Comparison of ENCODE assay signal across 8 cellular contexts in genomic region chr10:12194752-12195271, GRCh38. TPM values are rescaled to one million over a fixed set of nuclear protein-coding genes. Genes with fewer than 3 reads are reported as not detected.
A peak's percentile ranks its signal among the peaks of the same experiment; 100 is the strongest.
DNase-seq lines count a peak whose midpoint lies in the region; ATAC-seq, FAIRE-seq and TF ChIP-seq lines count a peak whose summit lies in the region.

No MANE protein-coding gene starts in this region.

- no peaks in the 10 kb centered on the region for H3K9me3 ChIP-seq in kidney (ENCODE audit: control insufficient read depth in 1 of 2, low read length in 2 of 2)

- peak overlapping the region; percentile 89 to 100 for H3K4me3 ChIP-seq in kidney (ENCODE audit: low read length in 2 of 2)

- H3K9ac ChIP-seq in kidney (ENCODE audit: low read length in 2 of 2): peak overlapping the region; percentile 53 to 63

- peaks cover 5 to 15% of the 10 kb centered on the region in 2 donors for H3K4me1 ChIP-seq in kidney (ENCODE audit: control insufficient read depth in 1 of 2, insufficient read depth in 1 of 2, low read depth in 1 of 2, low read length in 2 of 2)

- intact Hi-C loops in kidney (cut with DNase I): no loop called here

- peak; percentile 22 for DNase-seq in HCEC 1CT
- peak in 4 of 5 donors; percentile 8 to 50 (median 15) for DNase-seq in T-helper 1 cell
- DNase-seq in caudate nucleus (lab: John Stamatoyannopoulos, UW): peak in 23 of 61 donors; percentile 3 to 48 (median 18)
- DNase-seq in kidney: no peak
- peak; percentile 48 for DNase-seq in stimulated activated CD4-positive, alpha-beta T cell treated with anti-CD3 and anti-CD28 coated beads, Interleukin-15, amount 100 ng/mL, for 24 hours
- DNase-seq in NOMO-1 treated with dmso at 0.1 percent for 144 hours (lab: John Stamatoyannopoulos, UW; ENCODE audit: unreplicated experiment): no peak

- H3K27ac ChIP-seq in caudate nucleus (ENCODE audit: low read depth, low read length) (peak overlapping the region; percentile 98), kidney (ENCODE audit: low read depth in 2 of 2, low read length in 2 of 2) (peak overlapping the region in 1 of 2 donors; percentile 92)

- ATAC-seq in GM19452 (IDR thresholded peaks at IDR 0.05; ENCODE audit: unreplicated experiment) (no peak), GM18907 (IDR thresholded peaks at IDR 0.05; ENCODE audit: unreplicated experiment) (no peak)

- peaks cover 0 to 2% of the 10 kb centered on the region in 2 donors for H3K36me3 ChIP-seq in kidney (ENCODE audit: control insufficient read depth in 1 of 2, insufficient read depth in 2 of 2, low read length in 2 of 2)

- no peak for TF ChIP-seq CTCF in kidney (IDR thresholded peaks at IDR 0.05; ENCODE audit: borderline replicate concordance, extremely low read depth, insufficient read depth)

- FAIRE-seq in kidney (lab: Jason Lieb, UNC): no peak

RNA-seq across cellular contexts. Expression of gene NUDT5, which starts 0.9 kb away (rescaled TPM):
- 48.3 TPM for total RNA-seq in kidney
- polyA plus RNA-seq in kidney (ENCODE audit: insufficient read depth, low read depth, low replicate concordance): 78.2 TPM

RNA-seq across cellular contexts. Expression of gene CDC123, which starts 1.2 kb away (rescaled TPM):
- 47.7 TPM for total RNA-seq in kidney
- polyA plus RNA-seq in kidney (ENCODE audit: insufficient read depth, low read depth, low replicate concordance): 50.2 TPM

Comparison
In these comparisons a context has a peak if more than half of its experiments do, and no peak if none do; other contexts are left out.
1. DNase-seq: peak in HCEC 1CT (single experiment), T-helper 1 cell (4 of 5) and stimulated activated CD4-positive, alpha-beta T cell treated with anti-CD3 and anti-CD28 coated beads, Interleukin-15, amount 100 ng/mL, for 24 hours (single experiment); none in kidney (single experiment) and NOMO-1 treated with dmso at 0.1 percent for 144 hours (single experiment).